In the genomic region with DNA sequence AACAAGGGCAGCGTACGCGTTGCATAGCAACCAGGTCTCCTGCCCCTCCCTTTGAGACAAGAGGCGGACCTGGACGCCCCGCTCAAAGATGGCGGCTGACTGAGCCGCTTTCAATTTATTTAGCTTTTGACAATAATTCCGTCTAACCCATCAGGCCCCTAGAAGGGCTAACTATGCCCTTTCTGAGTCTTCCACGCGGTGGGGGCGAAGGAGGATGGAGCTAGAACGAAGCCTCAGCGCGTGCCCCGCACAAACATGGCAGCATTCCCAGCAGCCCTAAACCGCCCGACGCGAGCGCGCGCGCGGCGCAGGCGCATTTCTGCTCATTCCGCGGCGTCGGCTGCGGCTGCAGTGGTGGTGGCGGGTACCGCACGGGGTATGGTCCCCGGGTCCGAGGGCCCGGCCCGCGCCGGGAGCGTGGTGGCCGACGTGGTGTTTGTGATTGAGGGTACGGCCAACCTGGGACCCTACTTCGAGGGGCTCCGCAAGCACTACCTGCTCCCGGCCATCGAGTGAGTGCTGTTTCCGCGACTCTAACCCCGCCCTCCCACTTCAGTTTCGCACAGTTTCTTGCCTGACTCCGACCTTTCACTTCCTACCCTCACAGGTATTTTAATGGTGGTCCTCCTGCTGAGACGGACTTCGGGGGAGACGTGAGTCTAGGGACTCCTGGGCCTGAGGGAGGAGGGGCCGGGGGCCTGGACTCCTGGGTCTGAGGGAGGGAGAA, we compare ENCODE assay signal across 8 cellular contexts. TPM values are rescaled to one million over a fixed set of nuclear protein-coding genes. Genes with fewer than 3 reads are reported as not detected.
DNase-seq lines count a peak whose midpoint lies in the region; ATAC-seq and TF ChIP-seq lines count a peak whose summit lies in the region.

A gene (plus strand): TSS at position 326 of the 727 bp plus-strand sequence. CDS start 53 bp downstream, at position 379.

- TF ChIP-seq POLR2A in stomach (IDR thresholded peaks at IDR 0.05): peak in 1 of 4 donors; percentile 62

- H3K36me3 Mint-ChIP-seq in GM23338 (ENCODE audit: low read depth): peaks cover 6% of the 10 kb centered on the region

- no peak for TF ChIP-seq RAD21 in neural cell (conservative IDR thresholded peaks at IDR 0.05)

- H3K9me2 ChIP-seq in GM23338 (ENCODE audit: insufficient read depth) (no peaks in the 10 kb centered on the region), neural cell (ENCODE audit: insufficient read depth, low read length) (no peaks in the 10 kb centered on the region)

- ATAC-seq in GM23338 (peak; percentile 87), RWPE2 (ENCODE audit: low read depth) (peak; percentile 75)

- TF ChIP-seq CTCF in GM23338 (conservative IDR thresholded peaks at IDR 0.05; ENCODE audit: low read depth in 2 of 2) (no peak), LNCaP clone FGC (IDR thresholded peaks at IDR 0.05; ENCODE audit: control insufficient read depth, extremely low read depth, insufficient read depth) (no peak), RWPE2 (IDR thresholded peaks at IDR 0.05; ENCODE audit: poor library complexity, severe bottlenecking) (no peak), neural cell (IDR thresholded peaks at IDR 0.05; ENCODE audit: poor library complexity, severe bottlenecking) (peak; percentile 70), stomach (IDR thresholded peaks at IDR 0.05) (peak in 5 of 7 experiments; percentile 11 to 50 (median 32))

- peak within 1 kb of the TSS; percentile 95 for H3K4me2 ChIP-seq in GM23338
- peak within 1 kb of the TSS; percentile 82 for H3K4me2 ChIP-seq in neural cell (ENCODE audit: low read length)

- peaks cover 20% of the 10 kb centered on the region for H3K27me3 Mint-ChIP-seq in GM23338 (ENCODE audit: insufficient read depth, low read depth, poor library complexity)

- peak within 1 kb of the TSS; percentile 97 for H3K4me3 Mint-ChIP-seq in GM23338

- H3K4me3 ChIP-seq in GM23338: peak within 1 kb of the TSS; percentile 98
- H3K4me3 ChIP-seq in LNCaP clone FGC (ENCODE audit: low read depth, low read length): peak within 1 kb of the TSS; percentile 94
- H3K4me3 ChIP-seq in RWPE2 (ENCODE audit: severe bottlenecking): peak within 1 kb of the TSS; percentile 68
- peak within 1 kb of the TSS; percentile 97 for H3K4me3 ChIP-seq in neural cell (ENCODE audit: low read length)
- peak within 1 kb of the TSS; percentile 69 to 88 (median 78) for H3K4me3 ChIP-seq in stomach

- no peaks in the 10 kb centered on the region for H4K20me1 ChIP-seq in GM23338 (replicated peaks; ENCODE audit: insufficient read depth)
- H4K20me1 ChIP-seq in neural cell (ENCODE audit: insufficient read depth): no peaks in the 10 kb centered on the region

- DNase-seq in ELF-1 (ENCODE audit: low read depth, low spot score): peak; percentile 96
- DNase-seq in GM23338 (ENCODE audit: low spot score): peak; percentile 90
- DNase-seq in LNCaP clone FGC (ENCODE audit: low read depth): peak; percentile 56
- DNase-seq in RWPE2 (ENCODE audit: low spot score): no peak
- DNase-seq in activated gamma-delta T cell (lab: John Stamatoyannopoulos, UW): peak; percentile 77
- peak; percentile 81 for DNase-seq in fibroblast of the conjunctiva (ENCODE audit: low read depth)
- peak; percentile 86 for DNase-seq in stomach

- peak; percentile 60 for TF ChIP-seq EP300 in neural cell (conservative IDR thresholded peaks at IDR 0.05; ENCODE audit: poor library complexity, severe bottlenecking)
- no peak for TF ChIP-seq EP300 in stomach (IDR thresholded peaks at IDR 0.05)

- H3K27ac Mint-ChIP-seq in GM23338: peak within 1 kb of the TSS; percentile 100

- 0 to 2% (median 0%) methylated on average over 25 to 58 of the region's 58 CpGs for WGBS in stomach, 5 donors

- H3K27me3 ChIP-seq in GM23338 (ENCODE audit: insufficient read depth): no peaks in the 10 kb centered on the region
- H3K27me3 ChIP-seq in RWPE2 (ENCODE audit: insufficient read depth, poor library complexity, severe bottlenecking): no peaks in the 10 kb centered on the region
- H3K27me3 ChIP-seq in neural cell (ENCODE audit: insufficient read depth, low read depth, low read length): no peaks in the 10 kb centered on the region
- H3K27me3 ChIP-seq in stomach: no peaks in the 10 kb centered on the region

- H3F3A ChIP-seq in GM23338 (replicated peaks; ENCODE audit: low read depth): no peaks in the 10 kb centered on the region; the same call in 1 of the 2 replicates
- H3F3A ChIP-seq in neural cell (ENCODE audit: insufficient read depth, low read length, poor library complexity, severe bottlenecking): no peaks in the 10 kb centered on the region

- no peaks in the 10 kb centered on the region for H3K9me3 ChIP-seq in RWPE2 (ENCODE audit: severe bottlenecking)
- no peaks in the 10 kb centered on the region for H3K9me3 ChIP-seq in neural cell (ENCODE audit: low read length)
- no peaks in the 10 kb centered on the region for H3K9me3 ChIP-seq in stomach

- peaks cover 1% of the 10 kb centered on the region; the same call in 1 of the 2 replicates for H3K36me3 ChIP-seq in GM23338 (ENCODE audit: insufficient read depth)
- peaks cover 17% of the 10 kb centered on the region for H3K36me3 ChIP-seq in RWPE2 (ENCODE audit: low read depth)
- H3K36me3 ChIP-seq in neural cell (ENCODE audit: insufficient read depth, low read length): no peaks in the 10 kb centered on the region
- peaks cover 2 to 22% (median 18%) of the 10 kb centered on the region in 4 donors for H3K36me3 ChIP-seq in stomach

- peak within 1 kb of the TSS; percentile 84 for H2AFZ ChIP-seq in GM23338
- H2AFZ ChIP-seq in neural cell (ENCODE audit: low read depth, low read length): peak within 1 kb of the TSS; percentile 67

- H3K27ac ChIP-seq in GM23338 (ENCODE audit: low read depth): peak within 1 kb of the TSS; percentile 88
- peak within 1 kb of the TSS; percentile 48 for H3K27ac ChIP-seq in RWPE2 (ENCODE audit: poor library complexity, severe bottlenecking)
- H3K27ac ChIP-seq in neural cell (ENCODE audit: low read length): peak within 1 kb of the TSS; percentile 96
- peak within 1 kb of the TSS; percentile 90 to 97 (median 94) for H3K27ac ChIP-seq in stomach

- H3K4me1 Mint-ChIP-seq in GM23338: peaks cover 11% of the 10 kb centered on the region

- intact Hi-C loops in stomach (cut with DNase I; ENCODE audit: low total_unique reads): no loop called here

- H3K9me3 Mint-ChIP-seq in GM23338: no peaks in the 10 kb centered on the region

- H3K9ac ChIP-seq in neural cell (ENCODE audit: low read length): peak within 1 kb of the TSS; percentile 89

- peaks cover 25% of the 10 kb centered on the region for H3K79me2 ChIP-seq in GM23338 (replicated peaks; ENCODE audit: insufficient read depth)
- peaks cover 20% of the 10 kb centered on the region for H3K79me2 ChIP-seq in neural cell (replicated peaks; ENCODE audit: insufficient read depth, low read length)

- H3K4me1 ChIP-seq in GM23338 (ENCODE audit: insufficient read depth) (peaks cover 4% of the 10 kb centered on the region; the same call in 1 of the 2 replicates), RWPE2 (ENCODE audit: insufficient read depth, poor library complexity, severe bottlenecking) (peaks cover 4% of the 10 kb centered on the region), stomach (peaks cover 28 to 48% (median 40%) of the 10 kb centered on the region in 4 donors)

TF ChIP-seq in GM23338, 12 proteins besides CTCF, POLR2A, EP300 and RAD21 (continues in another document):
- TF ChIP-seq POLR2AphosphoS5 (IDR thresholded peaks at IDR 0.05; ENCODE audit: low read depth): peak; percentile 98
- TF ChIP-seq ZNF114 (CRISPR knock-in tag; IDR thresholded peaks at IDR 0.05): no peak

TF ChIP-seq in neural cell, 6 proteins besides CTCF, POLR2A, EP300 and RAD21:
- TF ChIP-seq SMC3 (conservative IDR thresholded peaks at IDR 0.05; ENCODE audit: poor library complexity) (peak; percentile 52), TAF1 (IDR thresholded peaks at IDR 0.05; ENCODE audit: low read depth) (peak; percentile 59), MXI1 (conservative IDR thresholded peaks at IDR 0.05; ENCODE audit: poor library complexity, severe bottlenecking) (peak; percentile 73), POLR2AphosphoS5 (IDR thresholded peaks at IDR 0.05) (peak; percentile 78), EZH2 (IDR thresholded peaks at IDR 0.05; ENCODE audit: borderline replicate concordance, insufficient read depth, low read length, poor library complexity, severe bottlenecking) (no peak)
- TF ChIP-seq, protein P1, sequence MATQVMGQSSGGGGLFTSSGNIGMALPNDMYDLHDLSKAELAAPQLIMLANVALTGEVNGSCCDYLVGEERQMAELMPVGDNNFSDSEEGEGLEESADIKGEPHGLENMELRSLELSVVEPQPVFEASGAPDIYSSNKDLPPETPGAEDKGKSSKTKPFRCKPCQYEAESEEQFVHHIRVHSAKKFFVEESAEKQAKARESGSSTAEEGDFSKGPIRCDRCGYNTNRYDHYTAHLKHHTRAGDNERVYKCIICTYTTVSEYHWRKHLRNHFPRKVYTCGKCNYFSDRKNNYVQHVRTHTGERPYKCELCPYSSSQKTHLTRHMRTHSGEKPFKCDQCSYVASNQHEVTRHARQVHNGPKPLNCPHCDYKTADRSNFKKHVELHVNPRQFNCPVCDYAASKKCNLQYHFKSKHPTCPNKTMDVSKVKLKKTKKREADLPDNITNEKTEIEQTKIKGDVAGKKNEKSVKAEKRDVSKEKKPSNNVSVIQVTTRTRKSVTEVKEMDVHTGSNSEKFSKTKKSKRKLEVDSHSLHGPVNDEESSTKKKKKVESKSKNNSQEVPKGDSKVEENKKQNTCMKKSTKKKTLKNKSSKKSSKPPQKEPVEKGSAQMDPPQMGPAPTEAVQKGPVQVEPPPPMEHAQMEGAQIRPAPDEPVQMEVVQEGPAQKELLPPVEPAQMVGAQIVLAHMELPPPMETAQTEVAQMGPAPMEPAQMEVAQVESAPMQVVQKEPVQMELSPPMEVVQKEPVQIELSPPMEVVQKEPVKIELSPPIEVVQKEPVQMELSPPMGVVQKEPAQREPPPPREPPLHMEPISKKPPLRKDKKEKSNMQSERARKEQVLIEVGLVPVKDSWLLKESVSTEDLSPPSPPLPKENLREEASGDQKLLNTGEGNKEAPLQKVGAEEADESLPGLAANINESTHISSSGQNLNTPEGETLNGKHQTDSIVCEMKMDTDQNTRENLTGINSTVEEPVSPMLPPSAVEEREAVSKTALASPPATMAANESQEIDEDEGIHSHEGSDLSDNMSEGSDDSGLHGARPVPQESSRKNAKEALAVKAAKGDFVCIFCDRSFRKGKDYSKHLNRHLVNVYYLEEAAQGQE (IDR thresholded peaks at IDR 0.05; ENCODE audit: borderline replicate concordance): peak; percentile 15
TF ChIP-seq in neural cell: peak in this region for 5.

RNA-seq across cellular contexts. Expression of the gene that starts here (rescaled TPM):
- total RNA-seq in GM23338 (2014; rRNA removed; shearing (Covaris generic)): 47.1 and 58.6 TPM in 2 replicates
- polyA plus RNA-seq in GM23338 (2016; fragmentation: Nextera tagmentation; extraction: Ambion mirVana): 45.6 and 46.4 TPM in 2 replicates
- polyA plus RNA-seq in neural cell: 18.9 and 22.0 TPM in 2 replicates
- 25.9 and 27.5 TPM in 2 replicates for polyA minus RNA-seq in neural cell
- 100 to 1,000 TPM in 3 of 5 donors, 10 to 100 TPM in 2; 18.0 to 387 (median 178) TPM for total RNA-seq in stomach
- polyA plus RNA-seq in stomach: 10 to 100 TPM; 46.6 to 59.8 (median 55.3) TPM

Comparison
In these comparisons a context has a peak if more than half of its experiments do, and no peak if none do; other contexts are left out.
1. CTCF ChIP-seq: peak in neural cell (single experiment) and stomach (5 of 7); none in GM23338 (0 of 2), LNCaP clone FGC (single experiment) and RWPE2 (single experiment).
2. Peak in every context shown above with its lines, with median percentiles within 50 percentile points of each other: H3K27ac ChIP-seq and H3K4me3 ChIP-seq.